1 cellular context compared by ENCODE assay signal in genomic region chr5:138873886-138874200, GRCh38.
TF ChIP-seq lines count a peak whose summit lies in the region.

No MANE protein-coding gene starts in this region.

TF ChIP-seq in HepG2, 621 proteins besides CTCF, POLR2A, EP300 and RAD21 (continued from another document):
- TF ChIP-seq ZHX2 (IDR thresholded peaks at IDR 0.05; ENCODE audit: low read depth) (no peak), ZHX2 (CRISPR knock-in tag; IDR thresholded peaks at IDR 0.05; ENCODE audit: borderline replicate concordance) (no peak), ZNF18 (CRISPR knock-in tag; IDR thresholded peaks at IDR 0.05; ENCODE audit: insufficient replicate concordance) (no peak), ZFP91 (CRISPR knock-in tag; IDR thresholded peaks at IDR 0.05; ENCODE audit: borderline replicate concordance) (no peak), SMAD3 (CRISPR knock-in tag; IDR thresholded peaks at IDR 0.05) (no peak)
